ENCODE assay signal across 15 cellular contexts in the genomic region with DNA sequence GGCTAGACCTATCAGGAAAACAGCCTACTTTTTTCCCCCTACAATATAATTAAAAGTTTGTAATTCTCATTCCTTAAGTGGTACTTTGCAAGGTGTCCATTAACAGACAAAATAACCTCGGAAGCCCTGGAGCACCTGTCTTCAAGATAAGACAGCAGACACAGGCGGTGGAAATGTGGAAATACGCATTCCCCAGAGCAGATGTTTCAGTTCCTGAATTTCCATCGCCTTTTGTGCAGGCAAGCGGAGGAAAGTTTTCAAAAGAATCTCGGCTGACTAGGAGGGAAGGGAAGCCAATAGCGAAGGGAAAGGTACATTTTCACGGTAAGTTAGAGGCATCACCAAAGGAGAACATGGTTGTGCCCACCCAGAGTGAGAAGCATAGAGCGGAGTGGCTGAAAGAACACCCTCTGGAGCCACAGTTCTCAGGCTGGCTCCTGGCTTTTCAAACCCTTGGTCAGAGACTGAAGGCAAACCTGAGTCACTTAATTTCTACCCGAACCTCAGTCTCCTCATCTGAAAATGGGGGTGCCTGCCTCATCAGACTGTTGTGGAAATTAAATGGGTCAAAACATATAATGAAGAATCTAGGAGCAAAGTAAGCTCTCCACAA. TPM values are rescaled to one million over a fixed set of nuclear protein-coding genes. Genes with fewer than 3 reads are reported as not detected.
DNase-seq lines count a peak whose midpoint lies in the region; TF ChIP-seq lines count a peak whose summit lies in the region.
"Had no signal": no experiment of that assay in that cellular context is flagged by ENCODE, and none has a peak within 500 bp of the region (broad histone marks: within the 10 kb centered on the region; RNA-seq: fewer than 3 reads in every experiment).

No MANE protein-coding gene starts in this region.

- no peaks in the 10 kb centered on the region for H3K9me3 Mint-ChIP-seq in Caco-2 (ENCODE audit: unreplicated experiment)
- no peaks in the 10 kb centered on the region for H3K9me3 Mint-ChIP-seq in activated T-helper 1 cell treated with anti-CD3 and anti-CD28 coated beads, Interleukin-12 subunit alpha, Interleukin-12 subunit beta, Interleukin-2, Interleukin-4 antibody, amounts not matched to agents 30 ng/mL and 10 ng/mL and 1 ng/mL, durations not matched to agents 14 hours and 24 hours and 36 hours
- H3K9me3 Mint-ChIP-seq in mesothelial cell of epicardium = peaks cover under 1% of the 10 kb centered on the region

- POLR2A ChIA-PET in Caco-2 (lab: Charles Lee) = no interaction called here

- H4K20me1 ChIP-seq in BLaER1 treated with 17β-estradiol and CSF1 and Interleukin-3, amounts not matched to agents 10 nM and 100 nM = no peaks in the 10 kb centered on the region

- H3K36me3 Mint-ChIP-seq in Caco-2 (ENCODE audit: insufficient read depth, unreplicated experiment) = no peaks in the 10 kb centered on the region
- H3K36me3 Mint-ChIP-seq in activated T-helper 1 cell treated with anti-CD3 and anti-CD28 coated beads, Interleukin-12 subunit alpha, Interleukin-12 subunit beta, Interleukin-2, Interleukin-4 antibody, amounts not matched to agents 30 ng/mL and 10 ng/mL and 1 ng/mL, durations not matched to agents 14 hours and 24 hours and 36 hours (ENCODE audit: low read depth) = peaks cover 9% of the 10 kb centered on the region
- peaks cover 2% of the 10 kb centered on the region for H3K36me3 Mint-ChIP-seq in mesothelial cell of epicardium

- H3K4me1 Mint-ChIP-seq in Caco-2 (ENCODE audit: low read depth, unreplicated experiment) (peaks cover 23% of the 10 kb centered on the region), mesothelial cell of epicardium (peaks cover 78% of the 10 kb centered on the region)
- H3K4me1 Mint-ChIP-seq in activated T-helper 1 cell treated with anti-CD3 and anti-CD28 coated beads, Interleukin-12 subunit alpha, Interleukin-12 subunit beta, Interleukin-2, Interleukin-4 antibody, amounts not matched to agents 30 ng/mL and 10 ng/mL and 1 ng/mL, durations not matched to agents 14 hours and 24 hours and 36 hours (ENCODE audit: low read depth) = peaks cover 15% of the 10 kb centered on the region

- H3K9ac ChIP-seq in BLaER1 treated with 17β-estradiol and CSF1 and Interleukin-3, amounts not matched to agents 10 nM and 100 nM = peak overlapping the region in 1 of 11 experiments; percentile 19; a peak in 2 of 22 replicates

- H3K27me3 ChIP-seq in BLaER1 treated with 17β-estradiol and CSF1 and Interleukin-3, amounts not matched to agents 10 nM and 100 nM = no peaks in the 10 kb centered on the region
- H3K27me3 ChIP-seq in Caco-2 (replicated peaks; ENCODE audit: control insufficient read depth, insufficient read depth, low read length) = no peaks in the 10 kb centered on the region
- H3K27me3 ChIP-seq: cardiac muscle cell had no signal

- H3K36me3 ChIP-seq in BLaER1 treated with 17β-estradiol and CSF1 and Interleukin-3, amounts not matched to agents 10 nM and 100 nM = peaks cover 14 to 24% (median 17%) of the 10 kb centered on the region in 11 experiments; a peak in 19 of 22 replicates
- no peaks in the 10 kb centered on the region for H3K36me3 ChIP-seq in Caco-2 (ENCODE audit: control insufficient read depth, insufficient read depth, low read length)
- H3K36me3 ChIP-seq: cardiac muscle cell had no signal

- peaks cover 15 to 23% (median 19%) of the 10 kb centered on the region in 10 experiments for H3K4me1 ChIP-seq in BLaER1 treated with 17β-estradiol and CSF1 and Interleukin-3, amounts not matched to agents 10 nM and 100 nM
- H3K4me1 ChIP-seq in Caco-2 = peaks cover 15% of the 10 kb centered on the region

- peak overlapping the region; percentile 45 to 90 (median 70) for H3K4me2 ChIP-seq in BLaER1 treated with 17β-estradiol and CSF1 and Interleukin-3, amounts not matched to agents 10 nM and 100 nM

- no TSS peak for BruUV-seq in Caco-2 (replicated peaks; lab: Mats Ljungman, UMichigan)

- no peak overlapping the region for H3K4me3 ChIP-seq in BLaER1 treated with 17β-estradiol and CSF1 and Interleukin-3, amounts not matched to agents 10 nM and 100 nM
- no peak overlapping the region for H3K4me3 ChIP-seq in Caco-2 (ENCODE audit: low read depth, low read length)
- H3K4me3 ChIP-seq: cardiac muscle cell had no signal

- TF ChIP-seq CTCF in Caco-2 (IDR thresholded peaks at IDR 0.05; ENCODE audit: insufficient read depth in 1 of 2, low read depth in 1 of 2, low read length in 1 of 2, severe bottlenecking in 1 of 2, unreplicated experiment in 1 of 2) (no peak), mesothelial cell of epicardium (IDR thresholded peaks at IDR 0.05; ENCODE audit: unreplicated experiment) (no peak)

- CTCF ChIA-PET in Caco-2 (lab: Charles Lee) = no interaction called here

- no peak for DNase-seq in Caco-2
- DNase-seq in activated T-helper 1 cell treated with anti-CD3 and anti-CD28 coated beads, Interleukin-12 subunit alpha, Interleukin-12 subunit beta, Interleukin-2, Interleukin-4 antibody, amounts not matched to agents 30 ng/mL and 10 ng/mL and 1 ng/mL, durations not matched to agents 14 hours and 24 hours and 36 hours (ENCODE audit: low spot score) = no peak
- DNase-seq in mesothelial cell of epicardium (ENCODE audit: low spot score in 2 of 2, unreplicated experiment in 2 of 2) = no peak
- no peak for DNase-seq in nucleus accumbens (lab: John Stamatoyannopoulos, UW)
- DNase-seq in posterior vena cava (ENCODE audit: low spot score) = no peak
- no peak for DNase-seq in stimulated activated CD4-positive, alpha-beta T cell treated with anti-CD3 and anti-CD28 coated beads, Interleukin-15, amount 100 ng/mL, for 24 hours
- no peak for DNase-seq in NOMO-1 treated with DMSO at 0.1 percent for 48 hours (lab: John Stamatoyannopoulos, UW; ENCODE audit: unreplicated experiment)
- DNase-seq: COR-L47; mammary epithelial cell; NCI-H1694; stimulated activated CD4-positive, alpha-beta T cell treated with anti-CD3 and anti-CD28 coated beads, Interleukin-4, amount 100 ng/mL, for 1 hour had no signal

- no peaks in the 10 kb centered on the region for H3K27me3 Mint-ChIP-seq in Caco-2 (ENCODE audit: insufficient read depth, unreplicated experiment)
- no peaks in the 10 kb centered on the region for H3K27me3 Mint-ChIP-seq in activated T-helper 1 cell treated with anti-CD3 and anti-CD28 coated beads, Interleukin-12 subunit alpha, Interleukin-12 subunit beta, Interleukin-2, Interleukin-4 antibody, amounts not matched to agents 30 ng/mL and 10 ng/mL and 1 ng/mL, durations not matched to agents 14 hours and 24 hours and 36 hours (ENCODE audit: insufficient read depth)
- no peaks in the 10 kb centered on the region for H3K27me3 Mint-ChIP-seq in mesothelial cell of epicardium (ENCODE audit: low read depth)

- H3K9me3 ChIP-seq in BLaER1 treated with 17β-estradiol and CSF1 and Interleukin-3, amounts not matched to agents 10 nM and 100 nM (replicated peaks in 1 of 11) = peaks cover 0 to 2% (median 0%) of the 10 kb centered on the region in 11 experiments; a peak in 2 of 22 replicates
- no peaks in the 10 kb centered on the region for H3K9me3 ChIP-seq in Caco-2

- H3K4me3 Mint-ChIP-seq in Caco-2 (ENCODE audit: unreplicated experiment) (peak overlapping the region; percentile 32), mesothelial cell of epicardium (no peak overlapping the region)
- H3K4me3 Mint-ChIP-seq in activated T-helper 1 cell treated with anti-CD3 and anti-CD28 coated beads, Interleukin-12 subunit alpha, Interleukin-12 subunit beta, Interleukin-2, Interleukin-4 antibody, amounts not matched to agents 30 ng/mL and 10 ng/mL and 1 ng/mL, durations not matched to agents 14 hours and 24 hours and 36 hours = peak overlapping the region; percentile 28

- H3K27ac Mint-ChIP-seq in Caco-2 (ENCODE audit: unreplicated experiment) (peak overlapping the region; percentile 43), mesothelial cell of epicardium (peak overlapping the region; percentile 92)
- no peak overlapping the region for H3K27ac Mint-ChIP-seq in activated T-helper 1 cell treated with anti-CD3 and anti-CD28 coated beads, Interleukin-12 subunit alpha, Interleukin-12 subunit beta, Interleukin-2, Interleukin-4 antibody, amounts not matched to agents 30 ng/mL and 10 ng/mL and 1 ng/mL, durations not matched to agents 14 hours and 24 hours and 36 hours

- peak overlapping the region in 1 of 11 experiments; percentile 2; a peak in 1 of 22 replicates for H3K27ac ChIP-seq in BLaER1 treated with 17β-estradiol and CSF1 and Interleukin-3, amounts not matched to agents 10 nM and 100 nM
- H3K27ac ChIP-seq: cardiac muscle cell had no signal

- intact Hi-C loops in Caco-2 (cut with micrococcal nuclease; ENCODE audit: unreplicated experiment) = no loop called here
- intact Hi-C loops in activated T-helper 1 cell treated with anti-CD3 and anti-CD28 coated beads, Interleukin-12 subunit alpha, Interleukin-12 subunit beta, Interleukin-2, Interleukin-4 antibody, amounts not matched to agents 30 ng/mL and 10 ng/mL and 1 ng/mL, durations not matched to agents 14 hours and 24 hours and 36 hours (cut with micrococcal nuclease) = no loop called here
- intact Hi-C loops in posterior vena cava (cut with DNase I) = loop anchor here in 1 of 2 donors (2.0 kb wide), 1 partner anchor 45 kb away; no protein-coding TSS in a partner anchor

RNA-seq across cellular contexts. Expression of gene CPA1, which starts 13.6 kb away (rescaled TPM):
- not detected in 2 replicates for total RNA-seq in Caco-2 (2022)
- not detected in 2 replicates for total RNA-seq in activated T-helper 1 cell treated with anti-CD3 and anti-CD28 coated beads, Interleukin-12 subunit alpha, Interleukin-12 subunit beta, Interleukin-2, Interleukin-4 antibody, amounts not matched to agents 30 ng/mL and 10 ng/mL and 1 ng/mL, durations not matched to agents 14 hours and 24 hours and 36 hours
- 0.75 to 1.4 TPM (median 1.1 TPM) in 3 replicates for total RNA-seq in mesothelial cell of epicardium
- 1 to 10 TPM in 1 of 2 donors, under 1 TPM in 1; 0.79 to 6.7 TPM for total RNA-seq in posterior vena cava
- total RNA-seq: H1, pulmonary artery endothelial cell had no signal

RNA-seq across cellular contexts. Expression of gene CEP41, which starts 46.9 kb away (rescaled TPM):
- total RNA-seq in Caco-2 (2022) (14.3 and 14.9 TPM in 2 replicates), mesothelial cell of epicardium (21.7 to 22.5 TPM (median 22.1 TPM) in 3 replicates), posterior vena cava (10 to 100 TPM in 1 of 2 donors, 1 to 10 TPM in 1; 5.0 to 11.5 TPM)
- 17.1 and 17.8 TPM in 2 replicates for total RNA-seq in activated T-helper 1 cell treated with anti-CD3 and anti-CD28 coated beads, Interleukin-12 subunit alpha, Interleukin-12 subunit beta, Interleukin-2, Interleukin-4 antibody, amounts not matched to agents 30 ng/mL and 10 ng/mL and 1 ng/mL, durations not matched to agents 14 hours and 24 hours and 36 hours

RNA-seq across cellular contexts. Expression of gene CPA5, which starts 49.3 kb away (rescaled TPM):
- not detected in 2 replicates for total RNA-seq in Caco-2 (2022)
- 0.69 and 1.3 TPM in 2 replicates for total RNA-seq in activated T-helper 1 cell treated with anti-CD3 and anti-CD28 coated beads, Interleukin-12 subunit alpha, Interleukin-12 subunit beta, Interleukin-2, Interleukin-4 antibody, amounts not matched to agents 30 ng/mL and 10 ng/mL and 1 ng/mL, durations not matched to agents 14 hours and 24 hours and 36 hours
- 0.58 TPM in 1 of 3 replicates, not detected in the others for total RNA-seq in mesothelial cell of epicardium
- total RNA-seq in posterior vena cava = not detected
- total RNA-seq: cardiac muscle cell, H1, mammary epithelial cell, pulmonary artery endothelial cell had no signal
